12 cellular contexts compared by ENCODE assay signal in genomic region chr22:36464715-36465231, GRCh38. TPM values are rescaled to one million over a fixed set of nuclear protein-coding genes. Genes with fewer than 3 reads are reported as not detected.
DNase-seq lines count a peak whose midpoint lies in the region; ATAC-seq, FAIRE-seq and TF ChIP-seq lines count a peak whose summit lies in the region.
"Had no signal": no experiment of that assay in that cellular context is flagged by ENCODE, and none has a peak within 500 bp of the region (broad histone marks: within the 10 kb centered on the region; RNA-seq: fewer than 3 reads in every experiment).

No MANE protein-coding gene starts in this region.

- H3K27me3 ChIP-seq in SK-N-SH (ENCODE audit: insufficient read depth) (no peaks in the 10 kb centered on the region), hepatocyte (no peaks in the 10 kb centered on the region), gastrocnemius medialis (no peaks in the 10 kb centered on the region)

- TF ChIP-seq EP300 in A549 (IDR thresholded peaks at IDR 0.05) (no peak), SK-N-SH (IDR thresholded peaks at IDR 0.05; ENCODE audit: borderline replicate concordance in 1 of 2, low read depth in 1 of 2, low read length in 1 of 2) (no peak)

- no peaks in the 10 kb centered on the region for H3K9me3 ChIP-seq in A549
- no peaks in the 10 kb centered on the region for H3K9me3 ChIP-seq in SK-N-SH
- no peaks in the 10 kb centered on the region for H3K9me3 ChIP-seq in hepatocyte (ENCODE audit: low read depth)
- H3K9me3 ChIP-seq in gastrocnemius medialis, result no peaks in the 10 kb centered on the region

- H3K9me2 ChIP-seq in SK-N-SH (no peaks in the 10 kb centered on the region), hepatocyte (replicated peaks; ENCODE audit: insufficient read depth) (no peaks in the 10 kb centered on the region)

- in situ Hi-C loops in gastrocnemius medialis (cut with MboI; ENCODE audit: low sequenced_read_pairs in 4 of 4), result no loop called here

- DNase-seq in A549 (ENCODE audit: low read depth in 1 of 2, low spot score in 1 of 2) (no peak), SK-N-SH (no peak), hepatocyte (ENCODE audit: low spot score) (no peak), gastrocnemius medialis (no peak), anterior cingulate cortex (lab: John Stamatoyannopoulos, UW) (no peak), HK-2 (ENCODE audit: unreplicated experiment) (no peak), NCI-H82 (lab: John Stamatoyannopoulos, UW) (no peak)
- DNase-seq: activated CD8-positive, alpha-beta T cell treated with anti-CD3 and anti-CD28 coated beads, Interleukin-2, amount 10 ng/mL, durations not matched to agents 7 days and 5 days; effector CD8-positive, alpha-beta T cell; naive B cell had no signal

- H3F3A ChIP-seq in SK-N-SH (replicated peaks; ENCODE audit: insufficient read depth), result peaks cover 44% of the 10 kb centered on the region

- H3K79me2 ChIP-seq in SK-N-SH (ENCODE audit: insufficient read depth), result peaks cover 21% of the 10 kb centered on the region
- H3K79me2 ChIP-seq in hepatocyte, result no peaks in the 10 kb centered on the region

- no peak for ATAC-seq in A549
- ATAC-seq in gastrocnemius medialis, result no peak
- ATAC-seq in GM18511 (IDR thresholded peaks at IDR 0.05; ENCODE audit: unreplicated experiment), result no peak
- ATAC-seq: activated CD8-positive, alpha-beta T cell treated with anti-CD3 and anti-CD28 coated beads, Interleukin-2, amount 10 ng/mL, durations not matched to agents 7 days and 5 days; activated naive CD4-positive, alpha-beta T cell treated with anti-CD3 and anti-CD28 coated beads, Interleukin-2, amount 50 U/mL, for 72 hours had no signal

- no peak for FAIRE-seq in A549 (lab: Jason Lieb, UNC)

- POLR2A ChIA-PET in A549 (lab: Yijun Ruan, JAX) (interaction anchor here (1.0 kb wide), 1 partner anchor 11 kb away, joined by 3 read pairs; no protein-coding TSS in a partner anchor), SK-N-SH (lab: Yijun Ruan, JAX) (no interaction called here)

- TF ChIP-seq RAD21 in A549 (conservative IDR thresholded peaks at IDR 0.05 in 1 of 2, IDR thresholded peaks at IDR 0.05 in 1 of 2) (no peak), SK-N-SH (IDR thresholded peaks at IDR 0.05; ENCODE audit: low read length) (no peak)

- no peak for TF ChIP-seq POLR2A in A549 (IDR thresholded peaks at IDR 0.05; ENCODE audit: low read length)
- TF ChIP-seq POLR2A in gastrocnemius medialis (IDR thresholded peaks at IDR 0.05), result peak; percentile 22 to 39

- peaks cover 85% of the 10 kb centered on the region for H3K4me1 ChIP-seq in A549
- peaks cover 3 to 62% of the 10 kb centered on the region in 2 experiments; a peak in 3 of 4 replicates for H3K4me1 ChIP-seq in SK-N-SH (ENCODE audit: control insufficient read depth in 1 of 2, insufficient read depth in 2 of 2, low read depth in 1 of 2, low read length in 1 of 2)
- H3K4me1 ChIP-seq in hepatocyte (ENCODE audit: insufficient read depth), result peaks cover 17% of the 10 kb centered on the region
- H3K4me1 ChIP-seq in gastrocnemius medialis, result peaks cover 74 to 77% of the 10 kb centered on the region in 2 donors

- H3K27ac ChIP-seq in A549 (peak overlapping the region; percentile 77 to 98), SK-N-SH (ENCODE audit: low read depth in 2 of 2, low read length in 1 of 2) (peak overlapping the region in 1 of 2 experiments; percentile 100; a peak in 2 of 4 replicates), hepatocyte (peak overlapping the region; percentile 51), gastrocnemius medialis (peak overlapping the region; percentile 91 to 98 (median 94))

- peak overlapping the region; percentile 66 for H3K4me2 ChIP-seq in A549
- H3K4me2 ChIP-seq in SK-N-SH, result peak overlapping the region; percentile 67
- H3K4me2 ChIP-seq in hepatocyte, result no peak overlapping the region

- no peaks in the 10 kb centered on the region for H4K20me1 ChIP-seq in SK-N-SH (ENCODE audit: insufficient read depth)
- H4K20me1 ChIP-seq in hepatocyte (ENCODE audit: insufficient read depth, poor library complexity, severe bottlenecking), result no peaks in the 10 kb centered on the region

- H2AFZ ChIP-seq in SK-N-SH (ENCODE audit: low read depth) (no peak overlapping the region), hepatocyte (no peak overlapping the region)

- CTCF ChIA-PET in A549 (lab: Yijun Ruan, JAX), result interaction anchor here (11.3 kb wide), 1 partner anchor 163 kb away, joined by 113 read pairs; no protein-coding TSS in a partner anchor
- CTCF ChIA-PET in SK-N-SH (lab: Yijun Ruan, JAX), result interaction anchor here (16.8 kb wide), 1 partner anchor 167 kb away, joined by 329 read pairs; no protein-coding TSS in a partner anchor

- 68% methylated on average over 14 of the region's 20 CpGs for WGBS in A549 (ENCODE audit: missing lambda C conversion rate)
- 85% methylated on average over 15 of the region's 20 CpGs for WGBS in SK-N-SH (ENCODE audit: low lambda C conversion rate)
- WGBS in hepatocyte (ENCODE audit: low lambda C conversion rate, missing lambda C conversion rate), result 93% methylated on average over 20 of the region's 20 CpGs

- no peak overlapping the region for H3K9ac ChIP-seq in SK-N-SH

- no peaks in the 10 kb centered on the region for H3K36me3 ChIP-seq in SK-N-SH (replicated peaks in 1 of 2; ENCODE audit: control insufficient read depth in 1 of 2, insufficient read depth in 2 of 2, low read length in 1 of 2)
- H3K36me3 ChIP-seq in hepatocyte (replicated peaks; ENCODE audit: insufficient read depth, low read depth), result no peaks in the 10 kb centered on the region
- H3K36me3 ChIP-seq in gastrocnemius medialis, result no peaks in the 10 kb centered on the region

- H3K4me3 ChIP-seq in A549 (no peak overlapping the region), SK-N-SH (ENCODE audit: low read depth in 2 of 2, low read length in 1 of 2) (no peak overlapping the region), hepatocyte (no peak overlapping the region), gastrocnemius medialis (peak overlapping the region in 2 of 4 donors; percentile 0 to 4)

- intact Hi-C loops in gastrocnemius medialis (cut with DNase I; ENCODE audit: low total_unique reads), result loop anchor here (5.0 to 10.0 kb wide), 5 partner anchors 137 to 1150 kb away; partner anchors contain the start of gene MB

- no peak for TF ChIP-seq CTCF in A549 (IDR thresholded peaks at IDR 0.05)
- no peak for TF ChIP-seq CTCF in SK-N-SH (IDR thresholded peaks at IDR 0.05)
- TF ChIP-seq CTCF in hepatocyte (IDR thresholded peaks at IDR 0.05; ENCODE audit: poor library complexity), result no peak
- no peak for TF ChIP-seq CTCF in gastrocnemius medialis (IDR thresholded peaks at IDR 0.05 in 4 of 5, conservative IDR thresholded peaks at IDR 0.05 in 1 of 5)

TF ChIP-seq in A549, 52 proteins besides CTCF, POLR2A, EP300 and RAD21 (continues in another document):
- TF ChIP-seq, protein P1, sequence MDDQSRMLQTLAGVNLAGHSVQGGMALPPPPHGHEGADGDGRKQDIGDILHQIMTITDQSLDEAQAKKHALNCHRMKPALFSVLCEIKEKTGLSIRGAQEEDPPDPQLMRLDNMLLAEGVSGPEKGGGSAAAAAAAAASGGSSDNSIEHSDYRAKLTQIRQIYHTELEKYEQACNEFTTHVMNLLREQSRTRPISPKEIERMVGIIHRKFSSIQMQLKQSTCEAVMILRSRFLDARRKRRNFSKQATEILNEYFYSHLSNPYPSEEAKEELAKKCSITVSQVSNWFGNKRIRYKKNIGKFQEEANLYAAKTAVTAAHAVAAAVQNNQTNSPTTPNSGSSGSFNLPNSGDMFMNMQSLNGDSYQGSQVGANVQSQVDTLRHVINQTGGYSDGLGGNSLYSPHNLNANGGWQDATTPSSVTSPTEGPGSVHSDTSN (IDR thresholded peaks at IDR 0.05), result no peak
- TF ChIP-seq ZNF302 (CRISPR knock-in tag; IDR thresholded peaks at IDR 0.05), result peak; percentile 21; the same call in 1 of the 2 replicates

TF ChIP-seq in SK-N-SH, 30 proteins besides CTCF, POLR2A, EP300 and RAD21 (continues in another document):
- TF ChIP-seq, protein P1 (IDR thresholded peaks at IDR 0.05), result no peak
- TF ChIP-seq RXRA (IDR thresholded peaks at IDR 0.05; ENCODE audit: borderline replicate concordance, low read depth) (no peak), FOSL2 (IDR thresholded peaks at IDR 0.05; ENCODE audit: borderline replicate concordance, low read depth) (no peak), POLR2AphosphoS5 (IDR thresholded peaks at IDR 0.05; ENCODE audit: low read depth, low read length) (no peak), TCF12 (IDR thresholded peaks at IDR 0.05) (no peak)

RNA-seq across cellular contexts. Expression of gene TXN2, which starts 16.7 kb away (rescaled TPM):
- polyA plus RNA-seq in A549 (2011; rRNA removed) (84.5 and 89.6 TPM in 2 replicates), A549 (2017; fragmentation: RNase III; extraction: RNeasy Plus Mini Kit Qiagen cat#74134 plus additional on column Dnase treatment) (82.2 to 90.5 TPM (median 83.6 TPM) in 3 replicates), SK-N-SH (2012; rRNA removed) (251 and 284 TPM in 2 replicates), hepatocyte (129 and 131 TPM in 2 replicates)
- polyA plus RNA-seq in A549 (2012; cell fraction: cytosol; rRNA removed), result 114 and 144 TPM in 2 replicates
- 75.7 and 84.1 TPM in 2 replicates for polyA plus RNA-seq in A549 (2012; cell fraction: nucleus; rRNA removed)
- polyA minus RNA-seq in A549 (2011; rRNA and poly(A)+ RNA removed), result 53.2 and 56.1 TPM in 2 replicates
- 212 and 258 TPM in 2 replicates for polyA plus RNA-seq in SK-N-SH (2012; cell fraction: cytosol; rRNA removed)
- 151 and 162 TPM in 2 replicates for polyA plus RNA-seq in SK-N-SH (2012; cell fraction: nucleus; rRNA removed)
- total RNA-seq in hepatocyte (42.6 and 52.9 TPM in 2 replicates), gastrocnemius medialis (100 to 1,000 TPM in 1 of 4 donors, 10 to 100 TPM in 3; 64.9 to 122 (median 86.0) TPM)

RNA-seq across cellular contexts. Expression of gene FOXRED2, which starts 42.1 kb away (rescaled TPM):
- 5.7 and 7.2 TPM in 2 replicates for polyA plus RNA-seq in A549 (2011; rRNA removed)
- polyA plus RNA-seq in A549 (2012; cell fraction: cytosol; rRNA removed), result 7.8 and 11.3 TPM in 2 replicates
- polyA plus RNA-seq in A549 (2012; cell fraction: nucleus; rRNA removed), result 14.2 and 17.7 TPM in 2 replicates
- 11.6 to 12.3 TPM (median 12.3 TPM) in 3 replicates for polyA plus RNA-seq in A549 (2017; fragmentation: RNase III; extraction: RNeasy Plus Mini Kit Qiagen cat#74134 plus additional on column Dnase treatment)
- polyA minus RNA-seq in A549 (2011; rRNA and poly(A)+ RNA removed), result 9.8 and 12.2 TPM in 2 replicates
- 4.3 and 7.9 TPM in 2 replicates for polyA plus RNA-seq in SK-N-SH (2012; rRNA removed)
- 4.6 and 6.9 TPM in 2 replicates for polyA plus RNA-seq in SK-N-SH (2012; cell fraction: cytosol; rRNA removed)
- polyA plus RNA-seq in SK-N-SH (2012; cell fraction: nucleus; rRNA removed), result 6.2 and 6.6 TPM in 2 replicates
- total RNA-seq in hepatocyte, result 4.9 and 8.5 TPM in 2 replicates
- 7.7 and 9.7 TPM in 2 replicates for polyA plus RNA-seq in hepatocyte
- total RNA-seq in gastrocnemius medialis, result 10 to 100 TPM in 1 of 4 donors, 1 to 10 TPM in 3; 2.6 to 13.6 (median 5.1) TPM
